ENCODE assay signal across 13 cellular contexts in genomic region chr12:94205738-94206310, GRCh38. TPM values are rescaled to one million over a fixed set of nuclear protein-coding genes. Genes with fewer than 3 reads are reported as not detected.
DNase-seq lines count a peak whose midpoint lies in the region; ATAC-seq and TF ChIP-seq lines count a peak whose summit lies in the region.
"Had no signal": no experiment of that assay in that cellular context is flagged by ENCODE, and none has a peak within 500 bp of the region (broad histone marks: within the 10 kb centered on the region; RNA-seq: fewer than 3 reads in every experiment).

No MANE protein-coding gene starts in this region.

- H3K27ac ChIP-seq in effector memory CD4-positive, alpha-beta T cell (ENCODE audit: insufficient read depth, low read length, poor library complexity, severe bottlenecking) = peak overlapping the region; percentile 35
- H3K27ac ChIP-seq in caudate nucleus (ENCODE audit: low read depth, low read length) = no peak overlapping the region
- H3K27ac ChIP-seq: SK-N-MC had no signal

- intact Hi-C loops in activated naive CD4-positive, alpha-beta T cell treated with anti-CD3 and anti-CD28 coated beads for 36 hours (cut with micrococcal nuclease) = loop anchor here (2.0 to 10.0 kb wide), 5 partner anchors 424 to 1281 kb away; partner anchors contain the start of genes CRADD, EEA1 and NDUFA12
- intact Hi-C loops in mucosa of descending colon (cut with DNase I, micrococcal nuclease) = no loop called here

- no peaks in the 10 kb centered on the region for H3K36me3 ChIP-seq in effector memory CD4-positive, alpha-beta T cell (ENCODE audit: control insufficient read depth, insufficient read depth, low read length)
- H3K36me3 ChIP-seq in mucosa of descending colon (ENCODE audit: low read depth) = no peaks in the 10 kb centered on the region

- no peak for TF ChIP-seq CTCF in mucosa of descending colon (IDR thresholded peaks at IDR 0.05)

- H3K9me3 ChIP-seq in effector memory CD4-positive, alpha-beta T cell (ENCODE audit: control insufficient read depth, low read length) = no peaks in the 10 kb centered on the region
- H3K9me3 ChIP-seq in mucosa of descending colon = no peaks in the 10 kb centered on the region

- peak overlapping the region; percentile 74 for H3K27ac Mint-ChIP-seq in activated naive CD4-positive, alpha-beta T cell treated with anti-CD3 and anti-CD28 coated beads for 36 hours
- H3K27ac Mint-ChIP-seq in T-cell = peak overlapping the region; percentile 93 to 95
- peak overlapping the region; percentile 23 to 98 for H3K27ac Mint-ChIP-seq in stimulated activated naive CD8-positive, alpha-beta T cell treated with anti-CD3 and anti-CD28 coated beads, Interleukin-15, amount 100 ng/mL, for 72 hours

- no peak overlapping the region for H3K4me3 ChIP-seq in effector memory CD4-positive, alpha-beta T cell (ENCODE audit: insufficient read depth, low read depth, low read length, poor library complexity, severe bottlenecking)
- no peak overlapping the region for H3K4me3 ChIP-seq in mucosa of descending colon
- H3K4me3 ChIP-seq: SK-N-MC had no signal

- POLR2A ChIA-PET in T-cell (lab: Charles Lee) = interaction anchor here in 1 of 2 donors (0.6 to 0.7 kb wide), 2 partner anchors 8 to 101 kb away, joined by 4 to 6 read pairs; no protein-coding TSS in a partner anchor

- peak; percentile 24 to 56 (median 50) for ATAC-seq in T-cell (replicated peaks in 1 of 4)
- peak; percentile 45 for ATAC-seq in stimulated activated naive CD8-positive, alpha-beta T cell treated with anti-CD3 and anti-CD28 coated beads, Interleukin-15, amount 100 ng/mL, for 72 hours
- ATAC-seq in mucosa of descending colon = no peak

- peaks cover 42% of the 10 kb centered on the region for H3K4me1 ChIP-seq in effector memory CD4-positive, alpha-beta T cell (ENCODE audit: control insufficient read depth, insufficient read depth, low read length, poor library complexity, severe bottlenecking)
- H3K4me1 ChIP-seq in mucosa of descending colon (ENCODE audit: low read depth) = no peaks in the 10 kb centered on the region

- H3K9me3 Mint-ChIP-seq in activated naive CD4-positive, alpha-beta T cell treated with anti-CD3 and anti-CD28 coated beads for 36 hours = no peaks in the 10 kb centered on the region
- H3K9me3 Mint-ChIP-seq in T-cell = no peaks in the 10 kb centered on the region
- H3K9me3 Mint-ChIP-seq in stimulated activated naive CD8-positive, alpha-beta T cell treated with anti-CD3 and anti-CD28 coated beads, Interleukin-15, amount 100 ng/mL, for 72 hours = no peaks in the 10 kb centered on the region

- H3K4me3 Mint-ChIP-seq in activated naive CD4-positive, alpha-beta T cell treated with anti-CD3 and anti-CD28 coated beads for 36 hours = peak overlapping the region; percentile 29
- peak overlapping the region in 2 of 3 donors; percentile 50 to 76 for H3K4me3 Mint-ChIP-seq in T-cell
- peak overlapping the region; percentile 57 to 93 for H3K4me3 Mint-ChIP-seq in stimulated activated naive CD8-positive, alpha-beta T cell treated with anti-CD3 and anti-CD28 coated beads, Interleukin-15, amount 100 ng/mL, for 72 hours

- DNase-seq in activated naive CD4-positive, alpha-beta T cell treated with anti-CD3 and anti-CD28 coated beads for 36 hours = peak; percentile 25
- no peak for DNase-seq in activated naive CD4-positive, alpha-beta T cell (lab: John Stamatoyannopoulos, UW)
- no peak for DNase-seq in T-cell
- no peak for DNase-seq in effector memory CD4-positive, alpha-beta T cell
- peak in 1 of 2 donors; percentile 29 for DNase-seq in stimulated activated naive CD8-positive, alpha-beta T cell treated with anti-CD3 and anti-CD28 coated beads, Interleukin-15, amount 100 ng/mL, for 72 hours
- DNase-seq in inferior parietal cortex (ENCODE audit: extremely low spot score) = no peak
- DNase-seq in mucosa of descending colon = no peak
- no peak for DNase-seq in caudate nucleus (lab: John Stamatoyannopoulos, UW)
- DNase-seq: ACHN; activated CD4-positive, alpha-beta T cell treated with anti-CD3 and anti-CD28 coated beads for 4 hours; DMS 273 treated with DMSO at 0.1 percent for 48 hours; NCI-H1930 had no signal

- peaks cover 70% of the 10 kb centered on the region for H3K4me1 Mint-ChIP-seq in activated naive CD4-positive, alpha-beta T cell treated with anti-CD3 and anti-CD28 coated beads for 36 hours (ENCODE audit: low read depth)
- H3K4me1 Mint-ChIP-seq in T-cell = peaks cover 62 to 73% (median 63%) of the 10 kb centered on the region in 3 donors
- H3K4me1 Mint-ChIP-seq in stimulated activated naive CD8-positive, alpha-beta T cell treated with anti-CD3 and anti-CD28 coated beads, Interleukin-15, amount 100 ng/mL, for 72 hours = peaks cover 74% of the 10 kb centered on the region

- CTCF ChIA-PET in activated naive CD4-positive, alpha-beta T cell treated with anti-CD3 and anti-CD28 coated beads for 36 hours (lab: Charles Lee) = interaction anchor here (0.7 to 1.3 kb wide), 3 partner anchors 16 to 54 kb away, joined by 3 to 4 read pairs (median 3); no protein-coding TSS in a partner anchor
- CTCF ChIA-PET in T-cell (lab: Charles Lee) = interaction anchor here in 1 of 2 donors (0.6 to 0.7 kb wide), 2 partner anchors 51 to 777 kb away, joined by 3 to 4 read pairs; no protein-coding TSS in a partner anchor

- H3K27me3 ChIP-seq in effector memory CD4-positive, alpha-beta T cell (replicated peaks; ENCODE audit: control insufficient read depth, insufficient read depth, low read length, poor library complexity, severe bottlenecking) = no peaks in the 10 kb centered on the region

- no peaks in the 10 kb centered on the region for H3K27me3 Mint-ChIP-seq in activated naive CD4-positive, alpha-beta T cell treated with anti-CD3 and anti-CD28 coated beads for 36 hours (ENCODE audit: low read depth)
- H3K27me3 Mint-ChIP-seq in T-cell = no peaks in the 10 kb centered on the region
- H3K27me3 Mint-ChIP-seq in stimulated activated naive CD8-positive, alpha-beta T cell treated with anti-CD3 and anti-CD28 coated beads, Interleukin-15, amount 100 ng/mL, for 72 hours = no peaks in the 10 kb centered on the region

- peaks cover 6% of the 10 kb centered on the region for H3K36me3 Mint-ChIP-seq in activated naive CD4-positive, alpha-beta T cell treated with anti-CD3 and anti-CD28 coated beads for 36 hours (ENCODE audit: low read depth)
- peaks cover 9% of the 10 kb centered on the region for H3K36me3 Mint-ChIP-seq in T-cell

RNA-seq across cellular contexts. Expression of gene PLXNC1, which starts 57.4 kb away (rescaled TPM):
- total RNA-seq in activated naive CD4-positive, alpha-beta T cell treated with anti-CD3 and anti-CD28 coated beads for 36 hours = 1 to 10 TPM; 3.6 to 4.0 TPM
- total RNA-seq in T-cell (10 to 100 TPM; 12.9 to 23.9 (median 19.2) TPM), mucosa of descending colon (10 to 100 TPM in 1 of 3 donors, 1 to 10 TPM in 2; 5.2 to 13.2 (median 6.2) TPM)
